In genomic region chr3:182323898-182324297, GRCh38 we compare ENCODE assay signal across 14 cellular contexts.
"Had no signal": no experiment of that assay in that cellular context is flagged by ENCODE, and none has a peak within 500 bp of the region (broad histone marks: within the 10 kb centered on the region; RNA-seq: fewer than 3 reads in every experiment).

No MANE protein-coding gene starts in this region.

- H3K27ac Mint-ChIP-seq: activated B cell treated with CpG ODN at 0.5 μM for 24 hours; activated CD4-positive, alpha-beta T cell treated with anti-CD3 and anti-CD28 coated beads, Interleukin-2, amount 10 ng/mL, durations not matched to agents 7 days and 5 days; activated naive CD8-positive, alpha-beta T cell treated with anti-CD3 and anti-CD28 coated beads for 36 hours; activated T-cell treated with anti-CD3 and anti-CD28 coated beads, Interleukin-2, amount 50 U/mL, for 72 hours had no signal

- DNase-seq: activated B cell treated with CpG ODN at 0.5 μM for 24 hours; activated CD4-positive, alpha-beta T cell treated with anti-CD3 and anti-CD28 coated beads, Interleukin-2, amount 10 ng/mL, durations not matched to agents 7 days and 5 days; activated CD8-positive, alpha-beta memory T cell treated with anti-CD3 and anti-CD28 coated beads, Interleukin-2, amount 50 U/mL, for 48 hours; activated naive CD8-positive, alpha-beta T cell treated with anti-CD3 and anti-CD28 coated beads for 36 hours; activated T-cell treated with anti-CD3 and anti-CD28 coated beads, Interleukin-2, amount 50 U/mL, for 72 hours; amygdala; dermis blood vessel endothelial cell; gastrocnemius medialis; heart right ventricle; stimulated activated CD4-positive, alpha-beta T cell treated with anti-CD3 and anti-CD28 coated beads, Interleukin-12 subunit alpha, Interleukin-12 subunit beta, amount 100 ng/mL, for 4 hours; stimulated activated CD4-positive, alpha-beta T cell treated with anti-CD3 and anti-CD28 coated beads, Interleukin-2, amount 100 ng/mL, for 24 hours had no signal

- H3K9me3 ChIP-seq: gastrocnemius medialis, thoracic aorta had no signal

- H3K36me3 ChIP-seq: gastrocnemius medialis, heart right ventricle, thoracic aorta had no signal

- H3K4me1 ChIP-seq: gastrocnemius medialis, heart right ventricle had no signal

- H3K27ac ChIP-seq: gastrocnemius medialis, heart right ventricle, thoracic aorta had no signal

- H3K36me3 Mint-ChIP-seq: activated naive CD8-positive, alpha-beta T cell treated with anti-CD3 and anti-CD28 coated beads for 36 hours had no signal

- H3K4me3 Mint-ChIP-seq: activated B cell treated with CpG ODN at 0.5 μM for 24 hours; activated CD4-positive, alpha-beta T cell treated with anti-CD3 and anti-CD28 coated beads, Interleukin-2, amount 10 ng/mL, durations not matched to agents 7 days and 5 days; activated naive CD8-positive, alpha-beta T cell treated with anti-CD3 and anti-CD28 coated beads for 36 hours; activated T-cell treated with anti-CD3 and anti-CD28 coated beads, Interleukin-2, amount 50 U/mL, for 72 hours; neural crest cell had no signal

- H3K4me3 ChIP-seq: gastrocnemius medialis, heart right ventricle, lung, thoracic aorta had no signal

- H3K4me1 Mint-ChIP-seq: activated B cell treated with CpG ODN at 0.5 μM for 24 hours; activated CD4-positive, alpha-beta T cell treated with anti-CD3 and anti-CD28 coated beads, Interleukin-2, amount 10 ng/mL, durations not matched to agents 7 days and 5 days; activated naive CD8-positive, alpha-beta T cell treated with anti-CD3 and anti-CD28 coated beads for 36 hours had no signal

- ATAC-seq: activated T-cell treated with anti-CD3 and anti-CD28 coated beads, Interleukin-2, amount 50 U/mL, for 72 hours; gastrocnemius medialis; heart right ventricle had no signal

- H3K27me3 Mint-ChIP-seq: activated B cell treated with CpG ODN at 0.5 μM for 24 hours; activated CD4-positive, alpha-beta T cell treated with anti-CD3 and anti-CD28 coated beads, Interleukin-2, amount 10 ng/mL, durations not matched to agents 7 days and 5 days; activated naive CD8-positive, alpha-beta T cell treated with anti-CD3 and anti-CD28 coated beads for 36 hours had no signal

- H3K27me3 ChIP-seq: gastrocnemius medialis had no signal
